In the genomic region with DNA sequence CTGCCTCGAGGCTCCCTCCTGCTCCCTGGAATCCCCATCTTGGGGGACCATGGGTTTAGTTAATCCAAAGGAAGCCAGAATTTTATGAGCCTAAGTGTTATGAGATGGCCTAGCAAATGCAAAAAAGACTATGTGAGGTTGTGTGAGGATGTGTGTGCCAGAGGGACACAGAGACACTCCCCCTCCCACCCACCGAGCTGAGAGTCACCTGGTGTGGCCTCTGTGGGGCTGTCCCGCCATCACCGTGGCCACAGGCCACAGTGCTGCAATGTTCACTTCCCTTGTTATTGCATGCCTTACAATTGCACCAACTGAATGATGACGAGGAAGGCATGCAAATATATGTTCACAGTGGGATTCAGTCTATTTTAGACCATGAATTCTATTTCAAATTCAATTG, we compare ENCODE assay signal across 7 cellular contexts. TPM values are rescaled to one million over a fixed set of nuclear protein-coding genes. Genes with fewer than 3 reads are reported as not detected.
DNase-seq lines count a peak whose midpoint lies in the region; ATAC-seq lines count a peak whose summit lies in the region.

No MANE protein-coding gene starts in this region.

- H3K9ac ChIP-seq in Karpas-422 (ENCODE audit: low read length), result no peak overlapping the region

- H3K4me1 ChIP-seq in Karpas-422 (ENCODE audit: low read length), result no peaks in the 10 kb centered on the region

- no peak overlapping the region for H3K4me3 ChIP-seq in Karpas-422 (ENCODE audit: low read length)

- intact Hi-C loops in Right ventricle myocardium superior (cut with DNase I), result no loop called here

- no peak overlapping the region for H3K27ac ChIP-seq in Karpas-422 (ENCODE audit: low read length)

- ATAC-seq in GM19395 (IDR thresholded peaks at IDR 0.05; ENCODE audit: unreplicated experiment) (peak; percentile 89), HG02884 (IDR thresholded peaks at IDR 0.05; ENCODE audit: unreplicated experiment) (peak; percentile 87), Right ventricle myocardium superior (ENCODE audit: poor library complexity) (no peak)

- no peak overlapping the region for H3K4me2 ChIP-seq in Karpas-422 (ENCODE audit: low read depth, low read length, poor library complexity, severe bottlenecking)

- no peaks in the 10 kb centered on the region for H4K20me1 ChIP-seq in Karpas-422 (ENCODE audit: insufficient read depth, low read depth, low read length)

- DNase-seq in activated CD8-positive, alpha-beta memory T cell treated with anti-CD3 and anti-CD28 coated beads, Interleukin-2, amount 50 U/mL, for 48 hours, result peak; percentile 76
- DNase-seq in stimulated activated CD8-positive, alpha-beta memory T cell treated with anti-CD3 and anti-CD28 coated beads, Interleukin-12 subunit alpha, Interleukin-12 subunit beta, amount 100 ng/mL, for 24 hours (ENCODE audit: extremely low read depth), result peak; percentile 24
- DNase-seq in Karpas-422, result no peak
- no peak for DNase-seq in Right ventricle myocardium superior
- no peak for DNase-seq in SIG-M5 treated with dmso at 0.1 percent for 504 hours (lab: John Stamatoyannopoulos, UW; ENCODE audit: unreplicated experiment)

- H3K9me2 ChIP-seq in Karpas-422 (replicated peaks; ENCODE audit: insufficient read depth, low read length), result no peaks in the 10 kb centered on the region

- H3K9me3 ChIP-seq in Karpas-422 (ENCODE audit: low read length), result no peaks in the 10 kb centered on the region

- no peaks in the 10 kb centered on the region for H3K36me3 ChIP-seq in Karpas-422 (ENCODE audit: insufficient read depth, low read length)

- no peaks in the 10 kb centered on the region for H3K27me3 ChIP-seq in Karpas-422 (ENCODE audit: low read length)

- H2AFZ ChIP-seq in Karpas-422 (ENCODE audit: low read length), result no peak overlapping the region

- no peaks in the 10 kb centered on the region for H3K79me2 ChIP-seq in Karpas-422 (ENCODE audit: low read length)

RNA-seq across cellular contexts. Expression of gene FGFBP2, which starts 0.6 kb away (rescaled TPM):
- total RNA-seq in Karpas-422 (2014; rRNA removed; shearing (Covaris generic); ENCODE audit: low replicate concordance), result not detected in 2 replicates
- total RNA-seq in Right ventricle myocardium superior, result 2.0 TPM

RNA-seq across cellular contexts. Expression of gene FGFBP1, which starts 25.0 kb away (rescaled TPM):
- not detected in 2 replicates for total RNA-seq in Karpas-422 (2014; rRNA removed; shearing (Covaris generic); ENCODE audit: low replicate concordance)
- total RNA-seq in Right ventricle myocardium superior, result not detected

Comparison
In these comparisons a context has a peak if more than half of its experiments do, and no peak if none do; other contexts are left out.
1. DNase-seq: peak in activated CD8-positive, alpha-beta memory T cell treated with anti-CD3 and anti-CD28 coated beads, Interleukin-2, amount 50 U/mL, for 48 hours (single experiment) and stimulated activated CD8-positive, alpha-beta memory T cell treated with anti-CD3 and anti-CD28 coated beads, Interleukin-12 subunit alpha, Interleukin-12 subunit beta, amount 100 ng/mL, for 24 hours (single experiment); none in Karpas-422 (single experiment), Right ventricle myocardium superior (single experiment) and SIG-M5 treated with dmso at 0.1 percent for 504 hours (single experiment).